Comparison of ENCODE assay signal across 8 cellular contexts in genomic region chr18:35041752-35042379, GRCh38. TPM values are rescaled to one million over a fixed set of nuclear protein-coding genes. Genes with fewer than 3 reads are reported as not detected.
A peak's percentile ranks its signal among the peaks of the same experiment; 100 is the strongest.
DNase-seq lines count a peak whose midpoint lies in the region; ATAC-seq, FAIRE-seq and TF ChIP-seq lines count a peak whose summit lies in the region.

No MANE protein-coding gene starts in this region.

- H3K9ac ChIP-seq in iPS-18a (ENCODE audit: low read length) = peak overlapping the region; percentile 81

- H3K4me3 ChIP-seq in iPS-18a (ENCODE audit: low read length) (peak overlapping the region; percentile 95), skin epidermis (peak overlapping the region; percentile 52 to 86 (median 60))

- ATAC-seq in HG03025 (IDR thresholded peaks at IDR 0.05; ENCODE audit: low FRiP score, unreplicated experiment) = no peak
- ATAC-seq in HG03095 (IDR thresholded peaks at IDR 0.05; ENCODE audit: unreplicated experiment) = no peak

- H3K27me3 ChIP-seq in iPS-18a (ENCODE audit: control insufficient read depth, insufficient read depth, low read length) = no peaks in the 10 kb centered on the region

- WGBS in adipose tissue, 3 donors = 1 to 2% (median 2%) methylated on average over 13 of the region's 13 CpGs

- H3K4me1 ChIP-seq in iPS-18a (ENCODE audit: control insufficient read depth, low read depth, low read length) = peaks cover 28% of the 10 kb centered on the region

- peak; percentile 41 for FAIRE-seq in GM12891 (lab: Jason Lieb, UNC)

- H3K36me3 ChIP-seq in iPS-18a (ENCODE audit: control insufficient read depth, low read depth, low read length) = no peaks in the 10 kb centered on the region

- no peak for TF ChIP-seq POLR2A in GM12891 (IDR thresholded peaks at IDR 0.05; ENCODE audit: low read depth, low read length)

- H3K27ac ChIP-seq in adipose tissue (ENCODE audit: low read depth, low read length) = peak overlapping the region; percentile 7
- H3K27ac ChIP-seq in iPS-18a (ENCODE audit: low read length) = peak overlapping the region; percentile 36
- H3K27ac ChIP-seq in skin epidermis = peak overlapping the region; percentile 4 to 93 (median 83)

- DNase-seq in GM12891 (ENCODE audit: insufficient read length, low spot score) (no peak), NCI-H2171 treated with DMSO at 0.1 percent for 48 hours (lab: John Stamatoyannopoulos, UW) (peak; percentile 71)
- DNase-seq in activated CD8-positive, alpha-beta memory T cell treated with anti-CD3 and anti-CD28 coated beads, Interleukin-2, amount 50 U/mL, for 4 hours = no peak

- no peaks in the 10 kb centered on the region for H3K9me3 ChIP-seq in iPS-18a (ENCODE audit: control insufficient read depth, low read depth, low read length)

TF ChIP-seq in GM12891, 5 proteins besides CTCF, POLR2A, EP300 and RAD21:
- TF ChIP-seq PAX5 (IDR thresholded peaks at IDR 0.05; ENCODE audit: insufficient read depth, low read length, severe bottlenecking) = no peak
- TF ChIP-seq POU2F2 (IDR thresholded peaks at IDR 0.05; ENCODE audit: low read depth, low read length) = no peak
- TF ChIP-seq SPI1 (IDR thresholded peaks at IDR 0.05; ENCODE audit: low read depth, low read length) = no peak
- no peak for TF ChIP-seq POLR2AphosphoS5 (IDR thresholded peaks at IDR 0.05; ENCODE audit: low read depth, low read length)
- TF ChIP-seq TAF1 (IDR thresholded peaks at IDR 0.05; ENCODE audit: low read depth, low read length) = no peak

RNA-seq across cellular contexts. Expression of gene MAPRE2, which starts 0.7 kb away (rescaled TPM):
- 12.3 TPM for polyA plus RNA-seq in GM12891 (2012; ENCODE audit: low read depth, missing spikeins)
- polyA plus RNA-seq in adipose tissue = 10 to 100 TPM in 2 of 3 donors, 1 to 10 TPM in 1; 7.2 to 17.1 (median 10.8) TPM

Comparison
In these comparisons a context has a peak if more than half of its experiments do, and no peak if none do; other contexts are left out.
1. H3K27ac ChIP-seq: peak in every context shown above with its lines; median percentile 83 in skin epidermis; 36 in iPS-18a; 7 in adipose tissue.